Comparison of ENCODE assay signal across 14 cellular contexts in genomic region chr16:1338855-1339675, GRCh38. TPM values are rescaled to one million over a fixed set of nuclear protein-coding genes. Genes with fewer than 3 reads are reported as not detected.
A peak's percentile ranks its signal among the peaks of the same experiment; 100 is the strongest.
DNase-seq lines count a peak whose midpoint lies in the region; ATAC-seq, FAIRE-seq and TF ChIP-seq lines count a peak whose summit lies in the region.
"Had no signal": no experiment of that assay in that cellular context is flagged by ENCODE, and none has a peak within 500 bp of the region (broad histone marks: within the 10 kb centered on the region; RNA-seq: fewer than 3 reads in every experiment).

No MANE protein-coding gene starts in this region.

- no peaks in the 10 kb centered on the region for H3K9me3 ChIP-seq in H1 (ENCODE audit: insufficient read depth in 2 of 2, low read depth in 1 of 2, low read length in 1 of 2)
- no peaks in the 10 kb centered on the region for H3K9me3 ChIP-seq in mucosa of descending colon

- no peak overlapping the region for H2BK120ac ChIP-seq in H1 (replicated peaks; ENCODE audit: low read depth, low read length)

- H4K5ac ChIP-seq in H1 (ENCODE audit: insufficient read length, low read depth, low read length) = no peak overlapping the region

- no peak overlapping the region for H4K91ac ChIP-seq in H1 (replicated peaks; ENCODE audit: insufficient read length, low read length)

- H3K4me1 ChIP-seq in H1 (replicated peaks in 1 of 4; ENCODE audit: control insufficient read depth in 3 of 4, insufficient read depth in 4 of 4, low read length in 3 of 4) = peaks cover 0 to 13% (median 4%) of the 10 kb centered on the region in 4 experiments; a peak in 4 of 7 replicates
- peaks cover 22% of the 10 kb centered on the region for H3K4me1 ChIP-seq in mucosa of descending colon (ENCODE audit: low read depth)

- no peak overlapping the region for H3K56ac ChIP-seq in H1 (replicated peaks; ENCODE audit: insufficient read length, low read depth, low read length)

- TF ChIP-seq RAD21 in H1 (IDR thresholded peaks at IDR 0.05 in 1 of 2, conservative IDR thresholded peaks at IDR 0.05 in 1 of 2; ENCODE audit: low read depth in 2 of 2, low read length in 2 of 2) = no peak

- CTCF ChIA-PET in H1 (lab: Charles Lee; ENCODE audit: partially characterized antibody) = interaction anchor here (0.6 to 5.2 kb wide), 7 partner anchors 9 to 739 kb away, joined by 3 to 43 read pairs (median 3); no protein-coding TSS in a partner anchor

- peaks cover 4% of the 10 kb centered on the region; the same call in 1 of the 2 replicates for H3K23me2 ChIP-seq in H1 (ENCODE audit: low read depth, low read length)

- intact Hi-C loops in mucosa of descending colon (cut with DNase I, micrococcal nuclease) = no loop called here

- H2BK12ac ChIP-seq in H1 (ENCODE audit: low read depth, low read length) = 0 out of 2 replicates have a peak overlapping the region, but pooled peaks have one; percentile 27

- peak overlapping the region; percentile 25; the same call in 1 of the 2 replicates for H4K8ac ChIP-seq in H1 (ENCODE audit: extremely low read depth, insufficient read depth, low read length)

- DNase-seq in NCI-H345 (lab: John Stamatoyannopoulos, UW) = peak; percentile 18
- no peak for DNase-seq in NCI-H345 treated with DMSO at 0.1 percent for 48 hours (lab: John Stamatoyannopoulos, UW; ENCODE audit: unreplicated experiment)
- peak; percentile 62 for DNase-seq in NCI-H2171 treated with DMSO at 0.1 percent for 48 hours (lab: John Stamatoyannopoulos, UW)
- no peak for DNase-seq in H1 (ENCODE audit: low read depth in 1 of 2, low spot score in 2 of 2)
- no peak for DNase-seq in inferior parietal cortex (ENCODE audit: extremely low spot score)
- no peak for DNase-seq in mucosa of descending colon
- DNase-seq in nucleus accumbens (lab: John Stamatoyannopoulos, UW) = no peak
- DNase-seq: AML-193, C1 segment of cervical spinal cord, DMS79 had no signal

- TF ChIP-seq CTCF in H1 (IDR thresholded peaks at IDR 0.05; ENCODE audit: control extremely low read depth in 1 of 3, insufficient read depth in 1 of 3, low read depth in 1 of 3, low read length in 3 of 3) (no peak), mucosa of descending colon (IDR thresholded peaks at IDR 0.05) (no peak)

- no peak for TF ChIP-seq POLR2A in H1 (IDR thresholded peaks at IDR 0.05; ENCODE audit: control extremely low read depth in 1 of 2, low read depth in 2 of 2, low read length in 2 of 2)

- POLR2A ChIA-PET in H1 (lab: Charles Lee; ENCODE audit: partially characterized antibody) = no interaction called here

- H3K4me2 ChIP-seq in H1 (ENCODE audit: insufficient read depth in 1 of 2, low read depth in 2 of 2, low read length in 2 of 2) = no peak overlapping the region
- H3K4me2 ChIP-seq: GM23338 had no signal

- no peak overlapping the region for H3K4me3 ChIP-seq in H1 (ENCODE audit: extremely low read depth in 1 of 4, insufficient read depth in 2 of 4, low read depth in 3 of 4, low read length in 4 of 4)
- H3K4me3 ChIP-seq in mucosa of descending colon = no peak overlapping the region
- H3K4me3 ChIP-seq: GM12878, GM23338 had no signal

- no peak overlapping the region for H3K4ac ChIP-seq in H1 (replicated peaks; ENCODE audit: insufficient read length, low read depth, low read length)

- H3K27me3 ChIP-seq in H1 (replicated peaks in 1 of 4; ENCODE audit: control insufficient read depth in 3 of 4, extremely low read depth in 1 of 4, insufficient read depth in 3 of 4, low read length in 3 of 4) = peaks cover 14 to 35% (median 24%) of the 10 kb centered on the region in 4 experiments

- no peak overlapping the region for H2AFZ ChIP-seq in H1 (ENCODE audit: low read length)
- H2AFZ ChIP-seq: GM23338 had no signal

- H3K79me1 ChIP-seq in H1 (ENCODE audit: low read depth, low read length) = no peaks in the 10 kb centered on the region

- no peak overlapping the region for H2BK15ac ChIP-seq in H1 (ENCODE audit: low read length)

- no peak overlapping the region for H2AK5ac ChIP-seq in H1 (ENCODE audit: low read depth, low read length)

- no peak overlapping the region for H3K23ac ChIP-seq in H1 (ENCODE audit: insufficient read length)

- 72% methylated on average over 15 of the region's 31 CpGs; no CpG with 5 or more reads in 1 of the 2 experiments for WGBS in H1 (ENCODE audit: extremely low coverage in 1 of 2, insufficient coverage in 1 of 2, insufficient read length in 1 of 2, insufficient replicate concordance in 2 of 2, low coverage in 1 of 2, low lambda C conversion rate in 2 of 2, missing lambda C conversion rate in 1 of 2), 2 experiments

- no peak for TF ChIP-seq EP300 in H1 (IDR thresholded peaks at IDR 0.05; ENCODE audit: borderline replicate concordance in 1 of 2, low read depth in 2 of 2, low read length in 2 of 2)

- H2BK5ac ChIP-seq in H1 (ENCODE audit: low read depth, low read length) = no peak overlapping the region

- H3K14ac ChIP-seq in H1 (ENCODE audit: insufficient read length) = no peak overlapping the region

- H2BK20ac ChIP-seq in H1 (ENCODE audit: low read length) = no peak overlapping the region

- H3K36me3 ChIP-seq in H1 (ENCODE audit: control insufficient read depth in 2 of 4, insufficient read depth in 4 of 4, low read length in 3 of 4) (no peaks in the 10 kb centered on the region), mucosa of descending colon (ENCODE audit: low read depth) (no peaks in the 10 kb centered on the region)

- no peak overlapping the region for H3K18ac ChIP-seq in H1 (ENCODE audit: extremely low read depth, low read length)

- H3K79me2 ChIP-seq in H1 (ENCODE audit: control insufficient read depth in 1 of 2, insufficient read depth in 2 of 2, low read length in 2 of 2) = no peaks in the 10 kb centered on the region

- no peak overlapping the region for H3K9ac ChIP-seq in H1 (replicated peaks in 1 of 4; ENCODE audit: extremely low read depth in 1 of 4, low read depth in 3 of 4, low read length in 3 of 4)

- ATAC-seq in HG03342 (IDR thresholded peaks at IDR 0.05; ENCODE audit: unreplicated experiment) (no peak), mucosa of descending colon (no peak)
- ATAC-seq: GM12878, GM23338 had no signal

- peaks cover 7 to 23% of the 10 kb centered on the region in 2 experiments for H4K20me1 ChIP-seq in H1 (replicated peaks in 1 of 2; ENCODE audit: control insufficient read depth in 1 of 2, insufficient read depth in 2 of 2, low read length in 2 of 2)

- H3K27ac ChIP-seq in H1 (ENCODE audit: low read depth, low read length) = no peak overlapping the region

- FAIRE-seq in H1 (lab: Jason Lieb, UNC) = no peak
- FAIRE-seq: GM12878, GM18507 had no signal

TF ChIP-seq in H1, 55 proteins besides CTCF, POLR2A, EP300 and RAD21 (continues in another document):
- TF ChIP-seq CHD1 (IDR thresholded peaks at IDR 0.05; ENCODE audit: low read depth, low read length) = no peak
- TF ChIP-seq BACH1 (IDR thresholded peaks at IDR 0.05; ENCODE audit: low read length) = no peak

RNA-seq across cellular contexts. Expression of gene BAIAP3, which starts 5.6 kb away (rescaled TPM):
- total RNA-seq in H1 (2021; fragmentation: NEBNext Ultra II Directional; extraction: Animal tissue kit (Norgen Biotek cat#: 25700)) = 6.8 and 7.9 TPM in 2 replicates
- polyA plus RNA-seq in H1 (2011; rRNA removed) = 2.9 and 6.3 TPM in 2 replicates
- polyA plus RNA-seq in H1 (2011; cell fraction: cytosol; rRNA removed) = 4.8 TPM
- polyA plus RNA-seq in H1 (2011; cell fraction: nucleus; rRNA removed) = 33.8 TPM
- 4.5 to 6.4 TPM (median 5.6 TPM) in 4 replicates for polyA plus RNA-seq in H1 (2012, experiment 1 of 2)
- polyA plus RNA-seq in H1 (2012, experiment 2 of 2) = 2.6 TPM
- polyA plus RNA-seq in H1 (2013, experiment 1 of 2) = 5.0 TPM
- 3.4 TPM for polyA plus RNA-seq in H1 (2013, experiment 2 of 2)
- 2.0 and 2.1 TPM in 2 replicates for polyA minus RNA-seq in H1 (2011; rRNA and poly(A)+ RNA removed)
- polyA minus RNA-seq in H1 (2011; cell fraction: cytosol; rRNA and poly(A)+ RNA removed) = 5.7 TPM
- 11.1 TPM for polyA minus RNA-seq in H1 (2011; cell fraction: nucleus; rRNA and poly(A)+ RNA removed)
- total RNA-seq in mucosa of descending colon = 10 to 100 TPM in 1 of 3 donors, 1 to 10 TPM in 2; 5.6 to 14.6 (median 5.7) TPM

RNA-seq across cellular contexts. Expression of gene TSR3, which starts 12.6 kb away (rescaled TPM):
- total RNA-seq in H1 (2021; fragmentation: NEBNext Ultra II Directional; extraction: Animal tissue kit (Norgen Biotek cat#: 25700)) = 45.9 and 52.3 TPM in 2 replicates
- 43.1 and 66.0 TPM in 2 replicates for polyA plus RNA-seq in H1 (2011; rRNA removed)
- 60.3 TPM for polyA plus RNA-seq in H1 (2011; cell fraction: cytosol; rRNA removed)
- polyA plus RNA-seq in H1 (2011; cell fraction: nucleus; rRNA removed) = 46.0 TPM
- polyA plus RNA-seq in H1 (2012, experiment 1 of 2) = 31.8 to 57.4 TPM (median 53.2 TPM) in 4 replicates
- 37.5 TPM for polyA plus RNA-seq in H1 (2012, experiment 2 of 2)
- polyA plus RNA-seq in H1 (2013, experiment 1 of 2) = 25.0 TPM
- 26.0 TPM for polyA plus RNA-seq in H1 (2013, experiment 2 of 2)
- polyA minus RNA-seq in H1 (2011; rRNA and poly(A)+ RNA removed) = 10.2 and 10.8 TPM in 2 replicates
- 31.2 TPM for polyA minus RNA-seq in H1 (2011; cell fraction: cytosol; rRNA and poly(A)+ RNA removed)
- polyA minus RNA-seq in H1 (2011; cell fraction: nucleus; rRNA and poly(A)+ RNA removed) = 19.7 TPM
- 10 to 100 TPM; 46.4 to 57.2 (median 54.1) TPM for total RNA-seq in mucosa of descending colon

RNA-seq across cellular contexts. Expression of gene GNPTG, which starts 12.7 kb away (rescaled TPM):
- total RNA-seq in H1 (2021; fragmentation: NEBNext Ultra II Directional; extraction: Animal tissue kit (Norgen Biotek cat#: 25700)) = 25.2 and 26.2 TPM in 2 replicates
- 51.2 and 73.3 TPM in 2 replicates for polyA plus RNA-seq in H1 (2011; rRNA removed)
- polyA plus RNA-seq in H1 (2011; cell fraction: cytosol; rRNA removed) = 45.7 TPM
- polyA plus RNA-seq in H1 (2011; cell fraction: nucleus; rRNA removed) = 73.3 TPM
- polyA plus RNA-seq in H1 (2012, experiment 1 of 2) = 21.7 to 30.2 TPM (median 28.6 TPM) in 4 replicates
- 17.9 TPM for polyA plus RNA-seq in H1 (2012, experiment 2 of 2)
- 22.1 TPM for polyA plus RNA-seq in H1 (2013, experiment 1 of 2)
- polyA plus RNA-seq in H1 (2013, experiment 2 of 2) = 23.7 TPM
- 9.9 and 10.5 TPM in 2 replicates for polyA minus RNA-seq in H1 (2011; rRNA and poly(A)+ RNA removed)
- 9.3 TPM for polyA minus RNA-seq in H1 (2011; cell fraction: cytosol; rRNA and poly(A)+ RNA removed)
- 13.4 TPM for polyA minus RNA-seq in H1 (2011; cell fraction: nucleus; rRNA and poly(A)+ RNA removed)
- 10 to 100 TPM; 50.1 to 68.9 (median 57.3) TPM for total RNA-seq in mucosa of descending colon

RNA-seq across cellular contexts. Expression of gene UBE2I, which starts 29.6 kb away (rescaled TPM):
- total RNA-seq in H1 (2021; fragmentation: NEBNext Ultra II Directional; extraction: Animal tissue kit (Norgen Biotek cat#: 25700)) = 268 and 272 TPM in 2 replicates
- 148 and 162 TPM in 2 replicates for polyA plus RNA-seq in H1 (2011; rRNA removed)
- polyA plus RNA-seq in H1 (2011; cell fraction: cytosol; rRNA removed) = 142 TPM
- polyA plus RNA-seq in H1 (2011; cell fraction: nucleus; rRNA removed) = 143 TPM
- polyA plus RNA-seq in H1 (2012, experiment 1 of 2) = 186 to 197 TPM (median 190 TPM) in 4 replicates
- polyA plus RNA-seq in H1 (2012, experiment 2 of 2) = 278 TPM
- 202 TPM for polyA plus RNA-seq in H1 (2013, experiment 1 of 2)
- polyA plus RNA-seq in H1 (2013, experiment 2 of 2) = 204 TPM
- 87.2 and 89.0 TPM in 2 replicates for polyA minus RNA-seq in H1 (2011; rRNA and poly(A)+ RNA removed)
- 84.7 TPM for polyA minus RNA-seq in H1 (2011; cell fraction: cytosol; rRNA and poly(A)+ RNA removed)
- polyA minus RNA-seq in H1 (2011; cell fraction: nucleus; rRNA and poly(A)+ RNA removed) = 99.4 TPM
- total RNA-seq in mucosa of descending colon = 100 to 1,000 TPM in 1 of 3 donors, 10 to 100 TPM in 2; 79.8 to 101 (median 96.9) TPM

Comparison
In these comparisons a context has a peak if more than half of its experiments do, and no peak if none do; other contexts are left out.
1. DNase-seq: peak in NCI-H345 (single experiment) and NCI-H2171 treated with DMSO at 0.1 percent for 48 hours (single experiment); none in NCI-H345 treated with DMSO at 0.1 percent for 48 hours (single experiment), H1 (0 of 2), inferior parietal cortex (single experiment), mucosa of descending colon (0 of 3) and nucleus accumbens (0 of 56).